Comparison of ENCODE assay signal across 13 cellular contexts in the genomic region with DNA sequence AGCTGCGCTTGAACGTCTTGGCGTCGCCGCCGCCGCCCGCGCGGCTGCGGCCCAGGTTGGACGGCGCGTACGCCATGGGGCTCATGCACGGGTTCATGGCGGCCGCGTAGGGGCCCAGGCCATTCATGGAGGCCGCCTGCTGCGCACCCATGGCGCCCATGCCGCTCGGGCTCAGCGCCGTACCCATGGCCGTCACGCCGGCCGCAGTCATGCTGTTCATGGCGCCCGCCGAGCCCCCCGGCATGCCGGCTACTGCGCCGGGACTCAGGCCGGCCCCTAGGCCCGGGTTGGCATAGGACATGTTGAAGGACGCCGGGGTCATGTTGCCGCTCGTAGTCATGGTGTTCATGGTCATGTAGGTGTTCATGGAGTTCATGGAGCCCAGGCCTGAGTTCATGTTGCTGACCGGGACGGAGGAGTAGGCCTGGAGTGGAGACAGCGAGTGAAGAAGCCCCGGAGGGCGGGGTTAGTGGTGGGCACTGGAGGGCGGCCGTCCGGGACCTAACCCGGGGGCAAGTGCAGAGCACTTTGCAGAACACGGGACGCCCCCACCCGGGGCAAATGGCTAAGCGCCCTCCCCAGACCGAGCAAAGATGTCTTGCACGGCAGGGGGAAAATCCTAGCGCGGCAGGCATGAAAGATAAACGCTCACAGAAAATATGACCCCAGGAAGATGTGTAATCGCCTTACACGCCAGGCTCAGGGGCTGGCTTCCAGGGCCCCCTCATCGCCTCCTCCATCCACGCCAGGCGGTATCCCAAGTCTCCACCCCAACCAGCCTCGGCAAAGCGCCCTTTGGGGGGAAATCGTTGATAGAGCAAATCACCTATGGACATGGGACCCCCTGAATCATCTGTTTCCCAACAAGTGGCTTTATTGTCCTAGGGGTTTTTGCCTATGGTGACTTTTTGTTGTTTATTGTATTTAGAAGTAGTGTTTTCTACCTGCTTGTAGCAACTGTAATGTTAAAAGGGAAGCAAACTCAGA. TPM values are rescaled to one million over a fixed set of nuclear protein-coding genes. Genes with fewer than 3 reads are reported as not detected.
DNase-seq lines count a peak whose midpoint lies in the region; ATAC-seq, FAIRE-seq and TF ChIP-seq lines count a peak whose summit lies in the region.
"Had no signal": no experiment of that assay in that cellular context is flagged by ENCODE, and none has a peak within 500 bp of the region (broad histone marks: within the 10 kb centered on the region; RNA-seq: fewer than 3 reads in every experiment).

No MANE protein-coding gene starts in this region.

- H3K4me3 Mint-ChIP-seq in nephron progenitor cell, result peak overlapping the region; percentile 39
- H3K4me3 Mint-ChIP-seq: stimulated activated naive CD8-positive, alpha-beta T cell treated with anti-CD3 and anti-CD28 coated beads, Interleukin-15, Interleukin-2, amounts not matched to agents 100 ng/mL and 50 ng/mL, for 24 hours had no signal

- peak overlapping the region; percentile 49 for H3K4me3 ChIP-seq in bronchial epithelial cell (ENCODE audit: low read depth, low read length)
- H3K4me3 ChIP-seq: K562, skin epidermis had no signal

- no peak for ATAC-seq in HG03469 (IDR thresholded peaks at IDR 0.05; ENCODE audit: unreplicated experiment)
- ATAC-seq in GM21737 (IDR thresholded peaks at IDR 0.05; ENCODE audit: unreplicated experiment), result no peak
- ATAC-seq in HG02571 (IDR thresholded peaks at IDR 0.05; ENCODE audit: unreplicated experiment), result no peak
- ATAC-seq: K562 had no signal

- H3K27me3 Mint-ChIP-seq in nephron progenitor cell (ENCODE audit: low read depth, poor library complexity), result peaks cover 99% of the 10 kb centered on the region

- no peaks in the 10 kb centered on the region for H3K36me3 Mint-ChIP-seq in nephron progenitor cell (ENCODE audit: low read depth)

- H3K36me3 ChIP-seq in bronchial epithelial cell (ENCODE audit: control insufficient read depth, insufficient read depth, low read length), result no peaks in the 10 kb centered on the region

- TF ChIP-seq CTCF in bronchial epithelial cell (IDR thresholded peaks at IDR 0.05; ENCODE audit: insufficient read depth, low read length, severe bottlenecking) (no peak), nephron progenitor cell (IDR thresholded peaks at IDR 0.05) (no peak)

- DNase-seq in DMS153 treated with DMSO at 0.1 percent for 48 hours (lab: John Stamatoyannopoulos, UW; ENCODE audit: unreplicated experiment), result peak; percentile 17
- peak; percentile 62 for DNase-seq in HuH-7 (ENCODE audit: low spot score)
- peak; percentile 29 for DNase-seq in bronchial epithelial cell (ENCODE audit: low read depth)
- peak; percentile 40 for DNase-seq in nephron progenitor cell
- no peak for DNase-seq in stimulated activated CD8-positive, alpha-beta memory T cell treated with anti-CD3 and anti-CD28 coated beads, Interleukin-4, amount 100 ng/mL, for 48 hours
- DNase-seq: activated gamma-delta T cell treated with Interleukin-2 at 50 U/mL for 16 hours had no signal

- FAIRE-seq in bronchial epithelial cell (lab: Jason Lieb, UNC), result no peak
- FAIRE-seq: K562, TTC549 had no signal

- peaks cover 33% of the 10 kb centered on the region for H3K4me1 Mint-ChIP-seq in nephron progenitor cell

- H3K27ac Mint-ChIP-seq in nephron progenitor cell, result no peak overlapping the region
- H3K27ac Mint-ChIP-seq: stimulated activated naive CD8-positive, alpha-beta T cell treated with anti-CD3 and anti-CD28 coated beads, Interleukin-15, Interleukin-2, amounts not matched to agents 100 ng/mL and 50 ng/mL, for 24 hours had no signal

- H3K9me3 Mint-ChIP-seq in nephron progenitor cell, result no peaks in the 10 kb centered on the region

- H3K27me3 ChIP-seq in bronchial epithelial cell (ENCODE audit: control insufficient read depth, insufficient read depth, low read length), result no peaks in the 10 kb centered on the region

RNA-seq across cellular contexts. Expression of gene FOXA1, which starts 2.5 kb away (rescaled TPM):
- total RNA-seq in bronchial epithelial cell, result 4.9 and 5.3 TPM in 2 replicates

RNA-seq across cellular contexts. Expression of gene TTC6, which starts 2.8 kb away (rescaled TPM):
- 0.53 and 1.2 TPM in 2 replicates for total RNA-seq in bronchial epithelial cell
